ENCODE assay signal across 17 cellular contexts in genomic region chr2:11559786-11560155, GRCh38. TPM values are rescaled to one million over a fixed set of nuclear protein-coding genes. Genes with fewer than 3 reads are reported as not detected.
"Had no signal": no experiment of that assay in that cellular context is flagged by ENCODE, and none has a peak within 500 bp of the region (broad histone marks: within the 10 kb centered on the region; RNA-seq: fewer than 3 reads in every experiment).

No MANE protein-coding gene starts in this region.

- H3K9me3 Mint-ChIP-seq: activated B cell treated with CpG ODN at 0.5 μM for 24 hours; activated CD4-positive, alpha-beta T cell treated with anti-CD3 and anti-CD28 coated beads, Interleukin-2, amount 10 ng/mL, durations not matched to agents 24 days and 14 days; activated naive CD4-positive, alpha-beta T cell treated with anti-CD3 and anti-CD28 coated beads for 36 hours; activated naive CD8-positive, alpha-beta T cell treated with anti-CD3 and anti-CD28 coated beads, Interleukin-2, amount 50 U/mL, for 24 hours; activated T-helper 1 cell treated with anti-CD3 and anti-CD28 coated beads, Interleukin-12 subunit alpha, Interleukin-12 subunit beta, Interleukin-2, Interleukin-4 antibody, amounts not matched to agents 30 ng/mL and 10 ng/mL and 1 ng/mL, durations not matched to agents 14 hours and 24 hours and 36 hours; immature natural killer cell; naive thymus-derived CD8-positive, alpha-beta T cell had no signal

- H3K9me3 ChIP-seq: lower lobe of right lung, sigmoid colon, thyroid gland, vagina had no signal

- H3K27me3 ChIP-seq: thyroid gland, vagina had no signal

- H3K27ac Mint-ChIP-seq: activated B cell treated with CpG ODN at 0.5 μM for 24 hours; activated CD4-positive, alpha-beta T cell treated with anti-CD3 and anti-CD28 coated beads, Interleukin-2, amount 10 ng/mL, durations not matched to agents 24 days and 14 days; activated naive CD4-positive, alpha-beta T cell treated with anti-CD3 and anti-CD28 coated beads for 36 hours; activated naive CD8-positive, alpha-beta T cell treated with anti-CD3 and anti-CD28 coated beads, Interleukin-2, amount 50 U/mL, for 24 hours; activated T-helper 1 cell treated with anti-CD3 and anti-CD28 coated beads, Interleukin-12 subunit alpha, Interleukin-12 subunit beta, Interleukin-2, Interleukin-4 antibody, amounts not matched to agents 30 ng/mL and 10 ng/mL and 1 ng/mL, durations not matched to agents 14 hours and 24 hours and 36 hours; immature natural killer cell; T-helper 17 cell had no signal

- H3K36me3 ChIP-seq: lower lobe of right lung, sigmoid colon, thyroid gland, vagina had no signal

- H3K4me3 Mint-ChIP-seq: activated B cell treated with CpG ODN at 0.5 μM for 24 hours; activated CD4-positive, alpha-beta T cell treated with anti-CD3 and anti-CD28 coated beads, Interleukin-2, amount 10 ng/mL, durations not matched to agents 24 days and 14 days; activated naive CD4-positive, alpha-beta T cell treated with anti-CD3 and anti-CD28 coated beads for 36 hours; activated naive CD8-positive, alpha-beta T cell treated with anti-CD3 and anti-CD28 coated beads, Interleukin-2, amount 50 U/mL, for 24 hours; activated T-helper 1 cell treated with anti-CD3 and anti-CD28 coated beads, Interleukin-12 subunit alpha, Interleukin-12 subunit beta, Interleukin-2, Interleukin-4 antibody, amounts not matched to agents 30 ng/mL and 10 ng/mL and 1 ng/mL, durations not matched to agents 14 hours and 24 hours and 36 hours; immature natural killer cell; naive thymus-derived CD8-positive, alpha-beta T cell; T-helper 17 cell had no signal

- DNase-seq: activated B cell treated with CpG ODN at 0.5 μM for 24 hours; activated CD4-positive, alpha-beta T cell treated with anti-CD3 and anti-CD28 coated beads, Interleukin-2, amount 10 ng/mL, durations not matched to agents 24 days and 14 days; activated naive CD4-positive, alpha-beta T cell treated with anti-CD3 and anti-CD28 coated beads for 36 hours; activated naive CD8-positive, alpha-beta T cell treated with anti-CD3 and anti-CD28 coated beads, Interleukin-2, amount 50 U/mL, for 24 hours; cerebellar nuclear complex; effector memory CD4-positive, alpha-beta T cell; foreskin keratinocyte; immature natural killer cell; lower lobe of right lung; sigmoid colon; stimulated activated CD4-positive, alpha-beta T cell treated with anti-CD3 and anti-CD28 coated beads, Interleukin-12 subunit alpha, Interleukin-12 subunit beta, amount 100 ng/mL, for 4 hours; stimulated activated CD4-positive, alpha-beta T cell treated with anti-CD3 and anti-CD28 coated beads, Interleukin-2, amount 100 ng/mL, for 24 hours; T-helper 17 cell; thyroid gland had no signal

- H3K36me3 Mint-ChIP-seq: immature natural killer cell; naive thymus-derived CD8-positive, alpha-beta T cell had no signal

- H3K4me3 ChIP-seq: lower lobe of right lung, sigmoid colon, thyroid gland, vagina had no signal

- H3K4me1 ChIP-seq: foreskin keratinocyte, lower lobe of right lung, sigmoid colon, thyroid gland had no signal

- H3K27ac ChIP-seq: foreskin keratinocyte, lower lobe of right lung, sigmoid colon, thyroid gland, vagina had no signal

- H3K4me1 Mint-ChIP-seq: activated B cell treated with CpG ODN at 0.5 μM for 24 hours; activated CD4-positive, alpha-beta T cell treated with anti-CD3 and anti-CD28 coated beads, Interleukin-2, amount 10 ng/mL, durations not matched to agents 24 days and 14 days; activated naive CD8-positive, alpha-beta T cell treated with anti-CD3 and anti-CD28 coated beads, Interleukin-2, amount 50 U/mL, for 24 hours; immature natural killer cell; naive thymus-derived CD8-positive, alpha-beta T cell; T-helper 17 cell had no signal

RNA-seq across cellular contexts. Expression of gene GREB1, which starts 25.9 kb away (rescaled TPM):
- polyA plus RNA-seq: foreskin keratinocyte had no signal
